Comparison of ENCODE assay signal across 28 cellular contexts in genomic region chr2:4951368-4951767, GRCh38.
"Had no signal": no experiment of that assay in that cellular context is flagged by ENCODE, and none has a peak within 500 bp of the region (broad histone marks: within the 10 kb centered on the region; RNA-seq: fewer than 3 reads in every experiment).

No MANE protein-coding gene starts in this region.

- H3K27ac ChIP-seq: colonic mucosa, coronary artery, dorsolateral prefrontal cortex, epithelial cell of prostate, esophagus muscularis mucosa, esophagus squamous epithelium, foreskin keratinocyte, gastrocnemius medialis, gastroesophageal sphincter, heart left ventricle, heart right ventricle had no signal

- ATAC-seq: effector memory CD8-positive, alpha-beta T cell; esophagus mucosa; foreskin keratinocyte; gastrocnemius medialis; gastroesophageal sphincter; heart left ventricle; heart right ventricle had no signal

- H3K4me3 ChIP-seq: colonic mucosa, coronary artery, dorsolateral prefrontal cortex, esophagus muscularis mucosa, esophagus squamous epithelium, gastrocnemius medialis, gastroesophageal sphincter, heart left ventricle, heart right ventricle had no signal

- DNase-seq: colonic mucosa; cortex of kidney; dermis blood vessel endothelial cell; dorsolateral prefrontal cortex; effector CD4-positive, alpha-beta T cell; effector CD8-positive, alpha-beta T cell; effector memory CD4-positive, alpha-beta T cell; effector memory CD8-positive, alpha-beta T cell; endodermal cell; erythroblast; esophagus squamous epithelium; foreskin fibroblast; foreskin keratinocyte; foreskin melanocyte; gastrocnemius medialis; glutamatergic neuron; head of caudate nucleus; heart left ventricle; heart right ventricle had no signal

- H3K36me3 ChIP-seq: colonic mucosa, esophagus muscularis mucosa, esophagus squamous epithelium, gastrocnemius medialis, gastroesophageal sphincter, heart left ventricle, heart right ventricle had no signal

- H3K4me1 ChIP-seq: colonic mucosa, esophagus muscularis mucosa, esophagus squamous epithelium, foreskin keratinocyte, gastrocnemius medialis, gastroesophageal sphincter, heart left ventricle, heart right ventricle had no signal

- H3K27me3 ChIP-seq: colonic mucosa, esophagus muscularis mucosa, esophagus squamous epithelium, foreskin keratinocyte, gastrocnemius medialis, gastroesophageal sphincter, heart left ventricle, heart right ventricle had no signal

- FAIRE-seq: colon, endometrium, endothelial cell of umbilical vein, frontal cortex had no signal

- H3K9me3 ChIP-seq: colonic mucosa, esophagus muscularis mucosa, gastrocnemius medialis, gastroesophageal sphincter, heart left ventricle, heart right ventricle had no signal
